In the genomic region with DNA sequence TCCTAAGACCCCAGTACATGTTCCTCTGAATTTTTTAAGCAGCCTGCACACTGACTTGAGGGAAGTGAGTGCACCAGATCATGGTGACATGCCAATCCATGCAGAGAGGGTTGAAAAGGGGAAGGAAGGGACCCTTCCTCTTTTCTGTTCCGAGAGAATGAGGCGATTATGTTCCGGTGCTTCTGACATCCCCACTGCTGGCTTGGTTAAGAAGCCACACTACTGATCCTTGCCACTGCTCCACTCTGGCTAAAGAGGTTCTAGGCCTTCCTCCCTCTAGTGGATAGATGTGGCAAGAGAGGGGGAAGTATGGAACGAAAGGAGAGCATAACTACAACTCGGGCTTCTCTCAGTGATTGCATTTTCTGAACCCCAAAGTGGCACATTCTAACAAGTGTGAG, we compare ENCODE assay signal across 8 cellular contexts. TPM values are rescaled to one million over a fixed set of nuclear protein-coding genes. Genes with fewer than 3 reads are reported as not detected.
A peak's percentile ranks its signal among the peaks of the same experiment; 100 is the strongest.
DNase-seq lines count a peak whose midpoint lies in the region; ATAC-seq and TF ChIP-seq lines count a peak whose summit lies in the region.

No MANE protein-coding gene starts in this region.

- in situ Hi-C loops in IMR-90 (cut with MboI; ENCODE audit: low sequenced_read_pairs), result no loop called here
- in situ Hi-C loops in brain microvascular endothelial cell (cut with HindIII; ENCODE audit: low pct_ligation_motif_present, low sequenced_read_pairs), result no loop called here

- no peak overlapping the region for H3K23ac ChIP-seq in IMR-90 (ENCODE audit: low read depth, low read length)

- H3K9me3 Mint-ChIP-seq in Calu3 (ENCODE audit: low read depth, unreplicated experiment), result no peaks in the 10 kb centered on the region
- H3K9me3 Mint-ChIP-seq in stimulated activated memory B cell treated with anti-CD40 and anti-IgM and Interleukin-4, amounts not matched to agents 10 μg/mL and 1 μg/mL and 100 μg/mL, for 72 hours, result no peaks in the 10 kb centered on the region

- no peak overlapping the region for H3K27ac Mint-ChIP-seq in Calu3 (ENCODE audit: unreplicated experiment)
- peak overlapping the region; percentile 76 for H3K27ac Mint-ChIP-seq in stimulated activated memory B cell treated with anti-CD40 and anti-IgM and Interleukin-4, amounts not matched to agents 10 μg/mL and 1 μg/mL and 100 μg/mL, for 72 hours

- DNase-seq in Calu3 (peak; percentile 68), IMR-90 (peak; percentile 65), Peyer's patch (peak in 2 of 3 donors; percentile 65 to 72), brain microvascular endothelial cell (peak; percentile 64), islet precursor cell (peak; percentile 76)
- DNase-seq in activated effector memory CD4-positive, alpha-beta T cell treated with anti-CD3 and anti-CD28 coated beads, Interleukin-2, amount 50 U/mL, for 16 hours, result no peak

- peaks cover 14% of the 10 kb centered on the region for H3K4me1 Mint-ChIP-seq in Calu3 (ENCODE audit: low read depth, unreplicated experiment)
- peaks cover 40% of the 10 kb centered on the region for H3K4me1 Mint-ChIP-seq in stimulated activated memory B cell treated with anti-CD40 and anti-IgM and Interleukin-4, amounts not matched to agents 10 μg/mL and 1 μg/mL and 100 μg/mL, for 72 hours

- H2BK15ac ChIP-seq in IMR-90 (ENCODE audit: low read depth, low read length), result no peak overlapping the region

- H3K4me3 ChIP-seq in IMR-90 (ENCODE audit: insufficient read depth, low read depth, low read length) (no peak overlapping the region), Peyer's patch (no peak overlapping the region), brain microvascular endothelial cell (ENCODE audit: low read depth, low read length) (no peak overlapping the region)

- peaks cover 21% of the 10 kb centered on the region for H3K36me3 Mint-ChIP-seq in Calu3 (ENCODE audit: insufficient read depth, unreplicated experiment)
- peaks cover 9% of the 10 kb centered on the region for H3K36me3 Mint-ChIP-seq in stimulated activated memory B cell treated with anti-CD40 and anti-IgM and Interleukin-4, amounts not matched to agents 10 μg/mL and 1 μg/mL and 100 μg/mL, for 72 hours

- intact Hi-C loops in Calu3 (cut with micrococcal nuclease; ENCODE audit: unreplicated experiment) (loop anchor here (1.0 to 2.0 kb wide), 2 partner anchors 30 to 42 kb away; a partner anchor contains a TSS), IMR-90 (cut with micrococcal nuclease) (no loop called here)

- H3K27ac ChIP-seq in IMR-90 (ENCODE audit: insufficient read depth, low read length) (no peak overlapping the region), Peyer's patch (peak overlapping the region in 1 of 4 donors; percentile 91), brain microvascular endothelial cell (no peak overlapping the region)

- H2BK5ac ChIP-seq in IMR-90 (ENCODE audit: low read depth, low read length, poor library complexity, severe bottlenecking), result no peak overlapping the region

- no peak overlapping the region for H3K4me2 ChIP-seq in IMR-90 (ENCODE audit: low read depth, low read length)

- no peak overlapping the region for H3K14ac ChIP-seq in IMR-90 (replicated peaks; ENCODE audit: low read depth, low read length)

- H3K4me1 ChIP-seq in IMR-90 (ENCODE audit: control insufficient read depth, insufficient read depth, low read length), result peaks cover 9% of the 10 kb centered on the region
- peaks cover 0 to 20% (median 8%) of the 10 kb centered on the region in 4 donors for H3K4me1 ChIP-seq in Peyer's patch

- no peak overlapping the region for H4K5ac ChIP-seq in IMR-90 (ENCODE audit: low read depth, low read length)

- H3K9me3 ChIP-seq in IMR-90 (ENCODE audit: control insufficient read depth, insufficient read depth, low read length), result no peaks in the 10 kb centered on the region
- no peaks in the 10 kb centered on the region for H3K9me3 ChIP-seq in Peyer's patch

- BruUV-seq in Calu3 (replicated peaks; lab: Mats Ljungman, UMichigan) (no TSS peak), IMR-90 (replicated peaks; lab: Mats Ljungman, UMichigan) (no TSS peak)

- POLR2A ChIA-PET in IMR-90 (lab: Charles Lee; ENCODE audit: unreplicated experiment), result no interaction called here

- no peak overlapping the region for H2BK20ac ChIP-seq in IMR-90 (ENCODE audit: low read depth, low read length)

- no CpG with 5 or more reads among the region's 5 CpGs for WGBS in IMR-90 (ENCODE audit: extremely low coverage in 2 of 2, insufficient read length in 1 of 2), 2 experiments

- H3K4ac ChIP-seq in IMR-90 (ENCODE audit: low read depth, low read length), result no peak overlapping the region

- no peak overlapping the region for H4K91ac ChIP-seq in IMR-90 (ENCODE audit: insufficient read depth, low read depth, low read length)

- TF ChIP-seq CTCF in Calu3 (IDR thresholded peaks at IDR 0.05; ENCODE audit: unreplicated experiment) (peak; percentile 63), IMR-90 (conservative IDR thresholded peaks at IDR 0.05; ENCODE audit: low read depth, low read length) (peak; percentile 62), Peyer's patch (IDR thresholded peaks at IDR 0.05) (peak; percentile 41 to 75 (median 62)), brain microvascular endothelial cell (IDR thresholded peaks at IDR 0.05; ENCODE audit: low read depth, low read length, missing control alignments) (peak; percentile 88)

- no peak overlapping the region for H3K18ac ChIP-seq in IMR-90 (ENCODE audit: low read depth, low read length)

- 0 out of 4 replicates have a peak overlapping the region, but pooled peaks of 1 of the 2 experiments have one; percentile 27 for H4K8ac ChIP-seq in IMR-90 (ENCODE audit: low read depth in 2 of 2, low read length in 2 of 2)

- H3K36me3 ChIP-seq in IMR-90 (ENCODE audit: control insufficient read depth, insufficient read depth, low read length) (no peaks in the 10 kb centered on the region; the same call in 1 of the 2 replicates), Peyer's patch (no peaks in the 10 kb centered on the region), brain microvascular endothelial cell (replicated peaks) (peaks cover 3% of the 10 kb centered on the region)

- dilution Hi-C loops in IMR-90 (cut with HindIII; ENCODE audit: low sequenced_read_pairs, unreplicated experiment), result no loop called here

- H3K4me3 Mint-ChIP-seq in Calu3 (ENCODE audit: low read depth, unreplicated experiment), result no peak overlapping the region
- peak overlapping the region; percentile 45 for H3K4me3 Mint-ChIP-seq in stimulated activated memory B cell treated with anti-CD40 and anti-IgM and Interleukin-4, amounts not matched to agents 10 μg/mL and 1 μg/mL and 100 μg/mL, for 72 hours

- peaks cover 12 to 21% of the 10 kb centered on the region in 2 experiments for H3K79me1 ChIP-seq in IMR-90 (ENCODE audit: low read depth in 1 of 2, low read length in 2 of 2)

- no peak overlapping the region for H2AK5ac ChIP-seq in IMR-90 (ENCODE audit: low read depth, low read length)

- H3K56ac ChIP-seq in IMR-90 (ENCODE audit: extremely low read depth, insufficient read depth, low read length), result no peak overlapping the region

- ATAC-seq in GM19455 (IDR thresholded peaks at IDR 0.05; ENCODE audit: unreplicated experiment) (peak; percentile 56), IMR-90 (ENCODE audit: low read depth) (peak; percentile 53)
- peak; percentile 82 for ATAC-seq in stimulated activated memory B cell treated with anti-CD40 and anti-IgM and Interleukin-4, amounts not matched to agents 10 μg/mL and 1 μg/mL and 100 μg/mL, for 72 hours

- CTCF ChIA-PET in Calu3 (lab: Charles Lee), result interaction anchor here (0.5 to 1.6 kb wide), 3 partner anchors 9 to 160 kb away, joined by 4 to 9 read pairs (median 8); no protein-coding TSS in a partner anchor
- CTCF ChIA-PET in IMR-90 (lab: Yijun Ruan, JAX), result interaction anchor here (1.1 kb wide), 1 partner anchor 24 kb away, joined by 3 read pairs; no protein-coding TSS in a partner anchor

- peak overlapping the region; percentile 80 for H2AFZ ChIP-seq in IMR-90 (replicated peaks; ENCODE audit: low read length, poor library complexity)

- H4K20me1 ChIP-seq in IMR-90 (ENCODE audit: insufficient read depth, low read length), result no peaks in the 10 kb centered on the region

- no peak for TF ChIP-seq POLR2A in IMR-90 (IDR thresholded peaks at IDR 0.05; ENCODE audit: low read depth, low read length)
- no peak for TF ChIP-seq POLR2A in Peyer's patch (IDR thresholded peaks at IDR 0.05)

- peak; percentile 45 for TF ChIP-seq RAD21 in IMR-90 (IDR thresholded peaks at IDR 0.05; ENCODE audit: low read length)

- peaks cover 10% of the 10 kb centered on the region for H3K27me3 ChIP-seq in IMR-90 (ENCODE audit: control insufficient read depth, insufficient read depth, low read length)
- H3K27me3 ChIP-seq in Peyer's patch, result no peaks in the 10 kb centered on the region
- peaks cover 7% of the 10 kb centered on the region for H3K27me3 ChIP-seq in brain microvascular endothelial cell (replicated peaks)

- no peak overlapping the region for H2AK9ac ChIP-seq in IMR-90 (replicated peaks; ENCODE audit: low read depth, low read length, poor library complexity)

- H2BK120ac ChIP-seq in IMR-90 (ENCODE audit: low read depth, low read length), result no peak overlapping the region

- peaks cover 28% of the 10 kb centered on the region for H3K27me3 Mint-ChIP-seq in Calu3 (ENCODE audit: unreplicated experiment)
- H3K27me3 Mint-ChIP-seq in stimulated activated memory B cell treated with anti-CD40 and anti-IgM and Interleukin-4, amounts not matched to agents 10 μg/mL and 1 μg/mL and 100 μg/mL, for 72 hours, result no peaks in the 10 kb centered on the region

- H3K9ac ChIP-seq in IMR-90 (ENCODE audit: low read depth, low read length), result no peak overlapping the region

- H3K9me1 ChIP-seq in IMR-90 (ENCODE audit: insufficient read depth, low read length), result peaks cover 17% of the 10 kb centered on the region

RNA-seq across cellular contexts. Expression of a gene that starts 1.8 kb away (rescaled TPM):
- total RNA-seq in Calu3 (2022) (57.1 and 65.4 TPM in 2 replicates), IMR-90 (2012; rRNA removed) (38.6 and 45.0 TPM in 2 replicates), Peyer's patch (10 to 100 TPM; 11.6 to 20.8 (median 18.1) TPM)
- 45.7 and 45.9 TPM in 2 replicates for polyA plus RNA-seq in IMR-90 (2012; rRNA removed)
- polyA plus RNA-seq in IMR-90 (2012; cell fraction: cytosol; rRNA removed), result 34.1 and 36.3 TPM in 2 replicates
- 40.4 and 55.5 TPM in 2 replicates for polyA plus RNA-seq in IMR-90 (2012; cell fraction: nucleus; rRNA removed; ENCODE audit: low replicate concordance)

RNA-seq across cellular contexts. Expression of a gene that starts 10.8 kb away (rescaled TPM):
- 102 and 104 TPM in 2 replicates for total RNA-seq in Calu3 (2022)
- 83.9 and 92.5 TPM in 2 replicates for total RNA-seq in IMR-90 (2012; rRNA removed)
- polyA plus RNA-seq in IMR-90 (2012; rRNA removed), result 80.4 and 82.7 TPM in 2 replicates
- polyA plus RNA-seq in IMR-90 (2012; cell fraction: cytosol; rRNA removed), result 56.1 and 61.2 TPM in 2 replicates
- 21.5 and 56.6 TPM in 2 replicates for polyA plus RNA-seq in IMR-90 (2012; cell fraction: nucleus; rRNA removed; ENCODE audit: low replicate concordance)
- 10 to 100 TPM; 33.8 to 80.8 (median 66.9) TPM for total RNA-seq in Peyer's patch

RNA-seq across cellular contexts. Expression of a gene that starts 38.3 kb away (rescaled TPM):
- 77.7 and 84.4 TPM in 2 replicates for total RNA-seq in Calu3 (2022)
- 63.1 and 68.0 TPM in 2 replicates for total RNA-seq in IMR-90 (2012; rRNA removed)
- polyA plus RNA-seq in IMR-90 (2012; rRNA removed), result 52.8 and 56.8 TPM in 2 replicates
- 20.7 and 41.4 TPM in 2 replicates for polyA plus RNA-seq in IMR-90 (2012; cell fraction: cytosol; rRNA removed)
- 38.3 and 88.4 TPM in 2 replicates for polyA plus RNA-seq in IMR-90 (2012; cell fraction: nucleus; rRNA removed; ENCODE audit: low replicate concordance)
- total RNA-seq in Peyer's patch, result 10 to 100 TPM; 65.4 to 91.6 (median 80.4) TPM

RNA-seq across cellular contexts. Expression of a gene that starts 41.9 kb away (rescaled TPM):
- 35.4 and 36.7 TPM in 2 replicates for total RNA-seq in Calu3 (2022)
- total RNA-seq in IMR-90 (2012; rRNA removed), result 33.6 and 38.4 TPM in 2 replicates
- 14.3 and 17.2 TPM in 2 replicates for polyA plus RNA-seq in IMR-90 (2012; rRNA removed)
- polyA plus RNA-seq in IMR-90 (2012; cell fraction: cytosol; rRNA removed), result 6.9 and 10.7 TPM in 2 replicates
- 10.2 and 40.0 TPM in 2 replicates for polyA plus RNA-seq in IMR-90 (2012; cell fraction: nucleus; rRNA removed; ENCODE audit: low replicate concordance)
- total RNA-seq in Peyer's patch, result 10 to 100 TPM; 15.9 to 22.9 (median 18.4) TPM

RNA-seq across cellular contexts. Expression of a gene that starts 57.4 kb away (rescaled TPM):
- total RNA-seq in Calu3 (2022), result 0.12 and 0.83 TPM in 2 replicates
- total RNA-seq in IMR-90 (2012; rRNA removed), result 3.6 and 5.4 TPM in 2 replicates
- polyA plus RNA-seq in IMR-90 (2012; rRNA removed), result 13.7 and 14.3 TPM in 2 replicates
- polyA plus RNA-seq in IMR-90 (2012; cell fraction: cytosol; rRNA removed), result 6.1 and 8.4 TPM in 2 replicates
- polyA plus RNA-seq in IMR-90 (2012; cell fraction: nucleus; rRNA removed; ENCODE audit: low replicate concordance), result 166 and 173 TPM in 2 replicates
- 1 to 10 TPM in 2 of 4 donors, under 1 TPM in 1, not detected in 1; 0.54 to 1.8 (median 1.7) TPM for total RNA-seq in Peyer's patch
